17 cellular contexts compared by ENCODE assay signal in the genomic region with DNA sequence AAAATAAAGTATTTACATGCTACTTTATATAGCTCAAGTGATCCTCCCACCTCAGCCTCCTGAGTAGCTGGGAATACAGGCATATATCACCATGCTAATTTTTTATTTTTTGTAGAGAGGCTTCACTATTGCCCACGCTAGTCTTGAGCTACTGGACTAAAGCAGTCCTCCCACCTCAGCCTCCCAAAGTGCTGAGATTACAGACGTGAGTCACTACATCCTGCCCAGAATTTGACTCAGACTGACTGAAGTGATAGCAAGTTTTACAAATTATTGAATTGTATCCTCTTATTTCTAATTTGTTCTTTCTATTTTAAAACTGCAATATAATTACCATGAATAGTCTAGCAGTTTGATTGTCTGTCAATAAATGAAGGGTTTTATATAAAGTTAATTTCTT.
DNase-seq lines count a peak whose midpoint lies in the region; ATAC-seq, FAIRE-seq and TF ChIP-seq lines count a peak whose summit lies in the region.
"Had no signal": no experiment of that assay in that cellular context is flagged by ENCODE, and none has a peak within 500 bp of the region (broad histone marks: within the 10 kb centered on the region; RNA-seq: fewer than 3 reads in every experiment).

No MANE protein-coding gene starts in this region.

- H3K23ac ChIP-seq in IMR-90 (ENCODE audit: low read depth, low read length): no peak overlapping the region

- H3K36me3 Mint-ChIP-seq in astrocyte (ENCODE audit: low read depth, unreplicated experiment): peaks cover 1% of the 10 kb centered on the region
- H3K36me3 Mint-ChIP-seq in activated T-helper 2 cell treated with anti-CD3 and anti-CD28 coated beads, Interferon-gamma antibody, Interleukin-2, Interleukin-4, amounts not matched to agents 10 μg/mL and 5 μg/mL and 100 μg/mL, durations not matched to agents 14 hours and 24 hours and 36 hours (ENCODE audit: low read depth): peaks cover 16% of the 10 kb centered on the region

- peaks cover 1% of the 10 kb centered on the region for H4K20me1 ChIP-seq in IMR-90 (ENCODE audit: insufficient read depth, low read length)
- no peaks in the 10 kb centered on the region for H4K20me1 ChIP-seq in astrocyte (ENCODE audit: insufficient read depth, low read length)

- intact Hi-C loops in IMR-90 (cut with micrococcal nuclease) (no loop called here), left lung (cut with DNase I) (no loop called here)
- intact Hi-C loops in activated T-helper 2 cell treated with anti-CD3 and anti-CD28 coated beads, Interferon-gamma antibody, Interleukin-2, Interleukin-4, amounts not matched to agents 10 μg/mL and 5 μg/mL and 100 μg/mL, durations not matched to agents 14 hours and 24 hours and 36 hours (cut with micrococcal nuclease): no loop called here

- 0 out of 2 replicates have a peak, but pooled peaks cover under 1% of the 10 kb centered on the region for H3K9me1 ChIP-seq in IMR-90 (ENCODE audit: insufficient read depth, low read length)

- no peak overlapping the region for H2AK5ac ChIP-seq in IMR-90 (ENCODE audit: low read depth, low read length)

- no peak overlapping the region for H3K27ac ChIP-seq in IMR-90 (ENCODE audit: insufficient read depth, low read length)
- H3K27ac ChIP-seq in astrocyte (ENCODE audit: low read depth, low read length): no peak overlapping the region
- no peak overlapping the region for H3K27ac ChIP-seq in left lung
- H3K27ac ChIP-seq: left ventricle myocardium inferior, sigmoid colon had no signal

- peak; percentile 55 to 60 for ATAC-seq in activated CD4-positive, CD25-positive, alpha-beta regulatory T cell treated with anti-CD3 and anti-CD28 coated beads, Interleukin-2, amount 50 U/mL, for 24 hours
- ATAC-seq in IMR-90 (ENCODE audit: low read depth): peak; percentile 40; the same call in 1 of the 2 replicates
- ATAC-seq in left lung: peak; percentile 41
- ATAC-seq: HCT116 had no signal

- H2BK5ac ChIP-seq in IMR-90 (ENCODE audit: low read depth, low read length, poor library complexity, severe bottlenecking): no peak overlapping the region

- no peak overlapping the region for H2BK20ac ChIP-seq in IMR-90 (ENCODE audit: low read depth, low read length)

- TF ChIP-seq CTCF in IMR-90 (conservative IDR thresholded peaks at IDR 0.05; ENCODE audit: low read depth, low read length) (no peak), astrocyte (IDR thresholded peaks at IDR 0.05; ENCODE audit: insufficient read depth, low read depth, low read length) (no peak), left lung (IDR thresholded peaks at IDR 0.05) (no peak)

- H3K4me1 Mint-ChIP-seq in astrocyte (ENCODE audit: low read depth, unreplicated experiment): peaks cover 6% of the 10 kb centered on the region
- peaks cover 4% of the 10 kb centered on the region for H3K4me1 Mint-ChIP-seq in activated T-helper 2 cell treated with anti-CD3 and anti-CD28 coated beads, Interferon-gamma antibody, Interleukin-2, Interleukin-4, amounts not matched to agents 10 μg/mL and 5 μg/mL and 100 μg/mL, durations not matched to agents 14 hours and 24 hours and 36 hours (ENCODE audit: low read depth)

- H4K5ac ChIP-seq in IMR-90 (ENCODE audit: low read depth, low read length): no peak overlapping the region

- CTCF ChIA-PET in IMR-90 (lab: Yijun Ruan, JAX): no interaction called here

- TF ChIP-seq POLR2A in IMR-90 (IDR thresholded peaks at IDR 0.05; ENCODE audit: low read depth, low read length): no peak

- peaks cover 15 to 39% of the 10 kb centered on the region in 2 experiments for H3K79me1 ChIP-seq in IMR-90 (ENCODE audit: low read depth in 1 of 2, low read length in 2 of 2)

- H3K9ac ChIP-seq in IMR-90 (ENCODE audit: low read depth, low read length): no peak overlapping the region
- no peak overlapping the region for H3K9ac ChIP-seq in astrocyte (ENCODE audit: low read length)

- H2AK9ac ChIP-seq in IMR-90 (replicated peaks; ENCODE audit: low read depth, low read length, poor library complexity): no peak overlapping the region

- H4K8ac ChIP-seq in IMR-90 (ENCODE audit: low read depth in 2 of 2, low read length in 2 of 2): no peak overlapping the region

- H4K91ac ChIP-seq in IMR-90 (ENCODE audit: insufficient read depth, low read depth, low read length): no peak overlapping the region

- in situ Hi-C loops in IMR-90 (cut with MboI; ENCODE audit: low sequenced_read_pairs): no loop called here

- dilution Hi-C loops in IMR-90 (cut with HindIII; ENCODE audit: low sequenced_read_pairs, unreplicated experiment): no loop called here

- no peak overlapping the region for H3K56ac ChIP-seq in IMR-90 (ENCODE audit: extremely low read depth, insufficient read depth, low read length)

- POLR2A ChIA-PET in IMR-90 (lab: Charles Lee; ENCODE audit: unreplicated experiment): no interaction called here

- no TSS peak for BruUV-seq in IMR-90 (replicated peaks; lab: Mats Ljungman, UMichigan)

- H3K14ac ChIP-seq in IMR-90 (replicated peaks; ENCODE audit: low read depth, low read length): no peak overlapping the region

- no peaks in the 10 kb centered on the region for H3K27me3 ChIP-seq in IMR-90 (ENCODE audit: control insufficient read depth, insufficient read depth, low read length)
- H3K27me3 ChIP-seq in astrocyte (ENCODE audit: insufficient read depth, low read length): no peaks in the 10 kb centered on the region
- no peaks in the 10 kb centered on the region for H3K27me3 ChIP-seq in left lung
- H3K27me3 ChIP-seq: sigmoid colon had no signal

- H3K4ac ChIP-seq in IMR-90 (ENCODE audit: low read depth, low read length): no peak overlapping the region; the same call in 1 of the 2 replicates

- H3K4me3 ChIP-seq in IMR-90 (ENCODE audit: insufficient read depth, low read depth, low read length): no peak overlapping the region
- H3K4me3 ChIP-seq in astrocyte (ENCODE audit: insufficient read depth, low read depth, low read length): no peak overlapping the region
- no peak overlapping the region for H3K4me3 ChIP-seq in left lung
- H3K4me3 ChIP-seq: left ventricle myocardium inferior, sigmoid colon had no signal

- H3K4me3 Mint-ChIP-seq in astrocyte (ENCODE audit: unreplicated experiment): no peak overlapping the region
- H3K4me3 Mint-ChIP-seq in activated T-helper 2 cell treated with anti-CD3 and anti-CD28 coated beads, Interferon-gamma antibody, Interleukin-2, Interleukin-4, amounts not matched to agents 10 μg/mL and 5 μg/mL and 100 μg/mL, durations not matched to agents 14 hours and 24 hours and 36 hours (ENCODE audit: low read depth): no peak overlapping the region
- H3K4me3 Mint-ChIP-seq: activated CD4-positive, alpha-beta T cell treated with anti-CD3 and anti-CD28 coated beads, Interleukin-2, amount 10 ng/mL, durations not matched to agents 7 days and 5 days; nephron had no signal

- DNase-seq in activated CD4-positive, CD25-positive, alpha-beta regulatory T cell treated with anti-CD3 and anti-CD28 coated beads, Interleukin-2, amount 50 U/mL, for 72 hours: no peak
- DNase-seq in IMR-90 (peak; percentile 59), astrocyte (ENCODE audit: low read depth) (peak; percentile 41), left lung (no peak), hepatic stellate cell (ENCODE audit: low spot score) (no peak), activated T-cell treated with anti-CD3 and anti-CD28 coated beads for 4 hours (no peak)
- DNase-seq in activated T-helper 2 cell treated with anti-CD3 and anti-CD28 coated beads, Interferon-gamma antibody, Interleukin-2, Interleukin-4, amounts not matched to agents 10 μg/mL and 5 μg/mL and 100 μg/mL, durations not matched to agents 14 hours and 24 hours and 36 hours (ENCODE audit: low spot score): no peak
- DNase-seq: activated CD4-positive, alpha-beta T cell treated with anti-CD3 and anti-CD28 coated beads, Interleukin-2, amount 10 ng/mL, durations not matched to agents 7 days and 5 days; left ventricle myocardium inferior; NCI-H1105; sigmoid colon; substantia nigra had no signal

- no peak for FAIRE-seq in astrocyte (lab: Jason Lieb, UNC)
- FAIRE-seq: A204.1, endometrium had no signal

- no CpG with 5 or more reads among the region's 2 CpGs for WGBS in IMR-90 (ENCODE audit: extremely low coverage in 2 of 2, insufficient read length in 1 of 2), 2 experiments

- H3K4me1 ChIP-seq in IMR-90 (ENCODE audit: control insufficient read depth, insufficient read depth, low read length) (0 out of 2 replicates have a peak, but pooled peaks cover 2% of the 10 kb centered on the region), astrocyte (ENCODE audit: insufficient read depth, low read length) (no peaks in the 10 kb centered on the region), left lung (peaks cover 0 to 6% of the 10 kb centered on the region in 2 donors)
- H3K4me1 ChIP-seq: left ventricle myocardium inferior, sigmoid colon had no signal

- H3K18ac ChIP-seq in IMR-90 (ENCODE audit: low read depth, low read length): no peak overlapping the region

- H3K79me2 ChIP-seq in astrocyte (ENCODE audit: insufficient read depth, low read length): no peaks in the 10 kb centered on the region

- no peaks in the 10 kb centered on the region for H3K9me3 ChIP-seq in IMR-90 (ENCODE audit: control insufficient read depth, insufficient read depth, low read length)
- H3K9me3 ChIP-seq in astrocyte (ENCODE audit: insufficient read depth, low read depth, low read length): no peaks in the 10 kb centered on the region
- H3K9me3 ChIP-seq in left lung: no peaks in the 10 kb centered on the region
- H3K9me3 ChIP-seq: left ventricle myocardium inferior, sigmoid colon had no signal

- no peak overlapping the region for H3K4me2 ChIP-seq in IMR-90 (ENCODE audit: low read depth, low read length)
- H3K4me2 ChIP-seq in astrocyte (ENCODE audit: low read length): no peak overlapping the region

- no peaks in the 10 kb centered on the region for H3K27me3 Mint-ChIP-seq in astrocyte (ENCODE audit: low read depth, unreplicated experiment)
- no peaks in the 10 kb centered on the region for H3K27me3 Mint-ChIP-seq in activated T-helper 2 cell treated with anti-CD3 and anti-CD28 coated beads, Interferon-gamma antibody, Interleukin-2, Interleukin-4, amounts not matched to agents 10 μg/mL and 5 μg/mL and 100 μg/mL, durations not matched to agents 14 hours and 24 hours and 36 hours (ENCODE audit: low read depth)
- H3K27me3 Mint-ChIP-seq: activated CD4-positive, alpha-beta T cell treated with anti-CD3 and anti-CD28 coated beads, Interleukin-2, amount 10 ng/mL, durations not matched to agents 7 days and 5 days had no signal

- peaks cover 7% of the 10 kb centered on the region for H3K36me3 ChIP-seq in IMR-90 (ENCODE audit: control insufficient read depth, insufficient read depth, low read length)
- H3K36me3 ChIP-seq in astrocyte (ENCODE audit: insufficient read depth, low read length): peaks cover 10% of the 10 kb centered on the region
- H3K36me3 ChIP-seq in left lung: peaks cover 0 to 4% of the 10 kb centered on the region in 2 donors

- peak overlapping the region; percentile 7 for H3K27ac Mint-ChIP-seq in astrocyte (ENCODE audit: unreplicated experiment)
- H3K27ac Mint-ChIP-seq in activated T-helper 2 cell treated with anti-CD3 and anti-CD28 coated beads, Interferon-gamma antibody, Interleukin-2, Interleukin-4, amounts not matched to agents 10 μg/mL and 5 μg/mL and 100 μg/mL, durations not matched to agents 14 hours and 24 hours and 36 hours: no peak overlapping the region
- H3K27ac Mint-ChIP-seq: activated CD4-positive, alpha-beta T cell treated with anti-CD3 and anti-CD28 coated beads, Interleukin-2, amount 10 ng/mL, durations not matched to agents 7 days and 5 days had no signal

- H2BK120ac ChIP-seq in IMR-90 (ENCODE audit: low read depth, low read length): no peak overlapping the region

- no peak overlapping the region for H2BK15ac ChIP-seq in IMR-90 (ENCODE audit: low read depth, low read length)

- TF ChIP-seq RAD21 in IMR-90 (IDR thresholded peaks at IDR 0.05; ENCODE audit: low read length): no peak

- H2AFZ ChIP-seq in IMR-90 (replicated peaks; ENCODE audit: low read length, poor library complexity) (no peak overlapping the region), astrocyte (ENCODE audit: low read depth, low read length) (no peak overlapping the region)

- H3K9me3 Mint-ChIP-seq in astrocyte (ENCODE audit: unreplicated experiment): no peaks in the 10 kb centered on the region
- H3K9me3 Mint-ChIP-seq in activated T-helper 2 cell treated with anti-CD3 and anti-CD28 coated beads, Interferon-gamma antibody, Interleukin-2, Interleukin-4, amounts not matched to agents 10 μg/mL and 5 μg/mL and 100 μg/mL, durations not matched to agents 14 hours and 24 hours and 36 hours: no peaks in the 10 kb centered on the region
- H3K9me3 Mint-ChIP-seq: nephron had no signal

Comparison
In these comparisons a context has a peak if more than half of its experiments do, and no peak if none do; other contexts are left out.
1. DNase-seq: peak in IMR-90 (single experiment) and astrocyte (single experiment); none in activated CD4-positive, CD25-positive, alpha-beta regulatory T cell treated with anti-CD3 and anti-CD28 coated beads, Interleukin-2, amount 50 U/mL, for 72 hours (single experiment), left lung (0 of 2), hepatic stellate cell (single experiment), activated T-helper 2 cell treated with anti-CD3 and anti-CD28 coated beads, Interferon-gamma antibody, Interleukin-2, Interleukin-4, amounts not matched to agents 10 μg/mL and 5 μg/mL and 100 μg/mL, durations not matched to agents 14 hours and 24 hours and 36 hours (single experiment) and activated T-cell treated with anti-CD3 and anti-CD28 coated beads for 4 hours (single experiment).
2. Peak in every context shown above with its lines, with median percentiles within 50 percentile points of each other: ATAC-seq.